8 cellular contexts compared by ENCODE assay signal in genomic region chrX:47581731-47582647, GRCh38. TPM values are rescaled to one million over a fixed set of nuclear protein-coding genes. Genes with fewer than 3 reads are reported as not detected.
DNase-seq lines count a peak whose midpoint lies in the region; ATAC-seq lines count a peak whose summit lies in the region.

Gene TIMP1 (plus strand): TSS chrX:47582436. CDS start chrX:47583416, 980 bp downstream.

- H3K27ac ChIP-seq in SJSA1: peak within 1 kb of the TSS; percentile 63
- H3K27ac ChIP-seq in substantia nigra (ENCODE audit: low read depth, low read length, poor library complexity, severe bottlenecking): no peak within 1 kb of the TSS

- peaks cover 41% of the 10 kb centered on the region for H3K4me1 Mint-ChIP-seq in activated naive CD4-positive, alpha-beta T cell treated with anti-CD3 and anti-CD28 coated beads for 36 hours (ENCODE audit: low read depth)

- ATAC-seq in GM19395 (IDR thresholded peaks at IDR 0.05; ENCODE audit: unreplicated experiment): peak; percentile 87
- ATAC-seq in HG03558 (IDR thresholded peaks at IDR 0.05; ENCODE audit: extremely low read depth, unreplicated experiment): peak; percentile 37

- H3K9me3 ChIP-seq in SJSA1 (replicated peaks): no peaks in the 10 kb centered on the region

- H3K36me3 ChIP-seq in SJSA1: peaks cover 21% of the 10 kb centered on the region

- peak; percentile 64 for DNase-seq in Ammon's horn (ENCODE audit: low spot score)
- peak; percentile 83 to 94 for DNase-seq in SJSA1 (ENCODE audit: low read depth in 1 of 2, low spot score in 2 of 2)
- DNase-seq in activated naive CD4-positive, alpha-beta T cell treated with anti-CD3 and anti-CD28 coated beads for 36 hours: peak; percentile 92
- peak; percentile 19 for DNase-seq in germinal center (ENCODE audit: low spot score)
- peak in 38 of 56 donors; percentile 2 to 77 (median 22) for DNase-seq in nucleus accumbens (lab: John Stamatoyannopoulos, UW)
- peak in 32 of 49 donors; percentile 1 to 78 (median 26) for DNase-seq in substantia nigra (lab: John Stamatoyannopoulos, UW)

- H3K27me3 Mint-ChIP-seq in activated naive CD4-positive, alpha-beta T cell treated with anti-CD3 and anti-CD28 coated beads for 36 hours (ENCODE audit: low read depth): no peaks in the 10 kb centered on the region

- H3K4me3 ChIP-seq in SJSA1: peak within 1 kb of the TSS; percentile 61

- H3K27me3 ChIP-seq in SJSA1 (replicated peaks): no peaks in the 10 kb centered on the region

- peak within 1 kb of the TSS; percentile 64 for H3K4me3 Mint-ChIP-seq in activated naive CD4-positive, alpha-beta T cell treated with anti-CD3 and anti-CD28 coated beads for 36 hours

- H3K36me3 Mint-ChIP-seq in activated naive CD4-positive, alpha-beta T cell treated with anti-CD3 and anti-CD28 coated beads for 36 hours (ENCODE audit: low read depth): no peaks in the 10 kb centered on the region

- no peaks in the 10 kb centered on the region for H3K9me3 Mint-ChIP-seq in activated naive CD4-positive, alpha-beta T cell treated with anti-CD3 and anti-CD28 coated beads for 36 hours

- H3K27ac Mint-ChIP-seq in activated naive CD4-positive, alpha-beta T cell treated with anti-CD3 and anti-CD28 coated beads for 36 hours: peak within 1 kb of the TSS; percentile 43

- CTCF ChIA-PET in activated naive CD4-positive, alpha-beta T cell treated with anti-CD3 and anti-CD28 coated beads for 36 hours (lab: Charles Lee): no interaction called here

- intact Hi-C loops in activated naive CD4-positive, alpha-beta T cell treated with anti-CD3 and anti-CD28 coated beads for 36 hours (cut with micrococcal nuclease): loop anchor here (1.0 kb wide), 1 partner anchor 76 kb away; no protein-coding TSS in a partner anchor

- H3K4me1 ChIP-seq in SJSA1 (replicated peaks): peaks cover 36% of the 10 kb centered on the region

RNA-seq across cellular contexts. Expression of gene TIMP1, which starts in this region (rescaled TPM):
- 245 and 330 TPM in 2 replicates for total RNA-seq in SJSA1 (2014; rRNA removed; shearing (Covaris generic))
- total RNA-seq in activated naive CD4-positive, alpha-beta T cell treated with anti-CD3 and anti-CD28 coated beads for 36 hours: 1 to 10 TPM; 6.7 to 9.4 TPM

Comparison
In these comparisons a context has a peak if more than half of its experiments do, and no peak if none do; other contexts are left out.
1. RNA of gene TIMP1 (total RNA-seq): 245 to 330 TPM in SJSA1; 6.7 to 9.4 TPM in activated naive CD4-positive, alpha-beta T cell treated with anti-CD3 and anti-CD28 coated beads for 36 hours; every median in the first group is over 10 times any median in the second.
2. DNase-seq: peak in every context shown above with its lines; median percentile 92 in activated naive CD4-positive, alpha-beta T cell treated with anti-CD3 and anti-CD28 coated beads for 36 hours; 88 in SJSA1; 64 in Ammon's horn; 26 in substantia nigra; 22 in nucleus accumbens; 19 in germinal center.